Comparison of ENCODE assay signal across 2 cellular contexts in the genomic region with DNA sequence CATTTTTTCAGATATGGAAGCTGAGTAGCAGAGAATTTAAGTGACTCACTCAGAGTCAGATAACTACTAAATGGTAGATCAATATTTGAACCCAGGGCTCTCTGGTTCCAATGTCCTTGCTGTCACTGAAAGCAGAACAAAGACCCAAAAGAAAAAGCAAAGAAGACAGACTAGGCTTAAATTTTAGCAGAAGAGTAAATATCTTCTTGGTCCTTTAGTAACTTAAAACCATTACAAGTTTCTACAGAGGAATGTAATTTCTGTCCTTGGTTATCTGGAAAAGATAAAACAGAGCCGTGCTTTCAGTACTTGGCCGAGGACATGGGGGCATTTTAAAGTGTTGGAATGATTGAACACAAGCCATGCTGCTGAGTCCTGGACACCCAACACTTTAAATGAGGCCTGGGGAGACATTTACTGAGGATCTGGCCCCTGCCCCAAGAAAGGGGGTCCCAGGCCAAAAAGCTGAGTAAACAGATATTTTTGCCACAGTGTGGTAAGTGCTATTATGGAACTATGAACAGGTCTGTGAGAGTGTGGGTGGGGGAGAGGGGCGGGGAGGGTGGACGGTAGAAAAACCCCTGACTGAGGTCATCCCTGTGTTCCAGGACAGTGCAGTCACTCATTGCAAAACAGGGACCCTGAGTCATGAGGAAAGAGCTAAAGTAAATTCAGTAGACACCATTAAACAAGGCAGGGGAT.
A peak's percentile ranks its signal among the peaks of the same experiment; 100 is the strongest.
TF ChIP-seq lines count a peak whose summit lies in the region.

No MANE protein-coding gene starts in this region.

TF ChIP-seq in IMR-90, 13 proteins besides CTCF, POLR2A, EP300 and RAD21:
- TF ChIP-seq MAFK (IDR thresholded peaks at IDR 0.05; ENCODE audit: low read depth, low read length), result peak; percentile 35; the same call in 1 of the 2 replicates
- TF ChIP-seq FOS (IDR thresholded peaks at IDR 0.05; ENCODE audit: low read depth, low read length), result peak; percentile 55; the same call in 1 of the 2 replicates
- TF ChIP-seq ELK1 (IDR thresholded peaks at IDR 0.05; ENCODE audit: borderline replicate concordance, low read depth, low read length), result no peak
- no peak for TF ChIP-seq USF2 (IDR thresholded peaks at IDR 0.05; ENCODE audit: low read depth, low read length)
- TF ChIP-seq RFX5 (IDR thresholded peaks at IDR 0.05; ENCODE audit: low read depth, low read length), result no peak
- TF ChIP-seq MAZ (IDR thresholded peaks at IDR 0.05; ENCODE audit: borderline replicate concordance, low read depth, low read length), result peak; percentile 55; the same call in 1 of the 2 replicates
- no peak for TF ChIP-seq RCOR1 (IDR thresholded peaks at IDR 0.05; ENCODE audit: insufficient replicate concordance, low read length)
- no peak for TF ChIP-seq MXI1 (IDR thresholded peaks at IDR 0.05; ENCODE audit: borderline replicate concordance, low read depth, low read length)
- peak; percentile 95 for TF ChIP-seq CEBPB (IDR thresholded peaks at IDR 0.05; ENCODE audit: low read depth, low read length)
TF ChIP-seq in IMR-90: peak in this region for 4.

TF ChIP-seq in HepG2, 621 proteins besides CTCF, POLR2A, EP300 and RAD21 (continues in another document):
- TF ChIP-seq GTF3A (CRISPR knock-in tag; conservative IDR thresholded peaks at IDR 0.05) (no peak), ZNF607 (CRISPR knock-in tag; IDR thresholded peaks at IDR 0.05; ENCODE audit: borderline replicate concordance) (no peak), CREB1 (IDR thresholded peaks at IDR 0.05) (no peak), CREB1 (CRISPR knock-in tag; IDR thresholded peaks at IDR 0.05) (peak; percentile 59), NR2F1 (CRISPR knock-in tag; IDR thresholded peaks at IDR 0.05) (peak in 1 of 2 experiments; percentile 38; a peak in 1 of 4 replicates), ZFYVE20 (CRISPR knock-in tag; IDR thresholded peaks at IDR 0.05; ENCODE audit: borderline replicate concordance, low read depth) (no peak), RCOR2 (CRISPR knock-in tag; IDR thresholded peaks at IDR 0.05) (peak; percentile 42; the same call in 1 of the 2 replicates), ZMYM3 (CRISPR knock-in tag; IDR thresholded peaks at IDR 0.05) (no peak; the same call in 1 of the 2 replicates), NFE2 (CRISPR knock-in tag; IDR thresholded peaks at IDR 0.05) (no peak), ZNF7 (CRISPR knock-in tag; IDR thresholded peaks at IDR 0.05) (no peak), ZNF282 (IDR thresholded peaks at IDR 0.05; ENCODE audit: partially characterized antibody) (no peak), NR2F2 (IDR thresholded peaks at IDR 0.05; ENCODE audit: borderline replicate concordance, low read depth) (peak; percentile 72), ARID5B (CRISPR knock-in tag; IDR thresholded peaks at IDR 0.05) (peak; percentile 68), IKZF4 (CRISPR knock-in tag; IDR thresholded peaks at IDR 0.05; ENCODE audit: borderline replicate concordance, low read depth, not compliant biosample characterization) (no peak), NR2C2 (CRISPR knock-in tag; IDR thresholded peaks at IDR 0.05; ENCODE audit: borderline replicate concordance) (peak; percentile 48; the same call in 1 of the 2 replicates), HNF4G (IDR thresholded peaks at IDR 0.05; ENCODE audit: borderline replicate concordance, low read depth, low read length) (peak; percentile 60; the same call in 1 of the 2 replicates), HNF4G (CRISPR knock-in tag; IDR thresholded peaks at IDR 0.05; ENCODE audit: borderline replicate concordance, low read depth) (no peak), FOSL2 (CRISPR knock-in tag; IDR thresholded peaks at IDR 0.05) (peak; percentile 93), TFE3 (CRISPR knock-in tag; IDR thresholded peaks at IDR 0.05) (peak; percentile 71; the same call in 1 of the 2 replicates), SIN3A (IDR thresholded peaks at IDR 0.05; ENCODE audit: borderline replicate concordance, low read depth, low read length) (no peak), ZNF766 (CRISPR knock-in tag; IDR thresholded peaks at IDR 0.05; ENCODE audit: borderline replicate concordance) (no peak), HINFP (CRISPR knock-in tag; IDR thresholded peaks at IDR 0.05; ENCODE audit: low read depth) (no peak), TCF7 (IDR thresholded peaks at IDR 0.05; ENCODE audit: low read depth) (peak; percentile 63), HOXD1 (CRISPR knock-in tag; IDR thresholded peaks at IDR 0.05) (no peak), IRF2 (CRISPR knock-in tag; IDR thresholded peaks at IDR 0.05) (peak; percentile 28; the same call in 1 of the 2 replicates), ZNF205 (CRISPR knock-in tag; IDR thresholded peaks at IDR 0.05) (peak; percentile 81; the same call in 1 of the 2 replicates), HDAC1 (CRISPR knock-in tag; IDR thresholded peaks at IDR 0.05) (peak; percentile 48; the same call in 1 of the 2 replicates), RBAK (CRISPR knock-in tag; IDR thresholded peaks at IDR 0.05) (no peak), REL (CRISPR knock-in tag; conservative IDR thresholded peaks at IDR 0.05) (no peak), ZBTB7B (CRISPR knock-in tag; IDR thresholded peaks at IDR 0.05) (peak; percentile 71), RXRA (CRISPR knock-in tag; IDR thresholded peaks at IDR 0.05) (no peak; the same call in 1 of the 2 replicates), ZFP41 (CRISPR knock-in tag; IDR thresholded peaks at IDR 0.05; ENCODE audit: borderline replicate concordance) (no peak), PATZ1 (CRISPR knock-in tag; IDR thresholded peaks at IDR 0.05) (peak; percentile 76), ZNF570 (CRISPR knock-in tag; IDR thresholded peaks at IDR 0.05; ENCODE audit: borderline replicate concordance) (no peak), ZNF577 (CRISPR knock-in tag; IDR thresholded peaks at IDR 0.05; ENCODE audit: borderline replicate concordance, low read depth) (no peak)
- TF ChIP-seq, protein P1, sequence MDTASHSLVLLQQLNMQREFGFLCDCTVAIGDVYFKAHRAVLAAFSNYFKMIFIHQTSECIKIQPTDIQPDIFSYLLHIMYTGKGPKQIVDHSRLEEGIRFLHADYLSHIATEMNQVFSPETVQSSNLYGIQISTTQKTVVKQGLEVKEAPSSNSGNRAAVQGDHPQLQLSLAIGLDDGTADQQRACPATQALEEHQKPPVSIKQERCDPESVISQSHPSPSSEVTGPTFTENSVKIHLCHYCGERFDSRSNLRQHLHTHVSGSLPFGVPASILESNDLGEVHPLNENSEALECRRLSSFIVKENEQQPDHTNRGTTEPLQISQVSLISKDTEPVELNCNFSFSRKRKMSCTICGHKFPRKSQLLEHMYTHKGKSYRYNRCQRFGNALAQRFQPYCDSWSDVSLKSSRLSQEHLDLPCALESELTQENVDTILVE (CRISPR knock-in tag; IDR thresholded peaks at IDR 0.05), result no peak
- TF ChIP-seq, protein P2, sequence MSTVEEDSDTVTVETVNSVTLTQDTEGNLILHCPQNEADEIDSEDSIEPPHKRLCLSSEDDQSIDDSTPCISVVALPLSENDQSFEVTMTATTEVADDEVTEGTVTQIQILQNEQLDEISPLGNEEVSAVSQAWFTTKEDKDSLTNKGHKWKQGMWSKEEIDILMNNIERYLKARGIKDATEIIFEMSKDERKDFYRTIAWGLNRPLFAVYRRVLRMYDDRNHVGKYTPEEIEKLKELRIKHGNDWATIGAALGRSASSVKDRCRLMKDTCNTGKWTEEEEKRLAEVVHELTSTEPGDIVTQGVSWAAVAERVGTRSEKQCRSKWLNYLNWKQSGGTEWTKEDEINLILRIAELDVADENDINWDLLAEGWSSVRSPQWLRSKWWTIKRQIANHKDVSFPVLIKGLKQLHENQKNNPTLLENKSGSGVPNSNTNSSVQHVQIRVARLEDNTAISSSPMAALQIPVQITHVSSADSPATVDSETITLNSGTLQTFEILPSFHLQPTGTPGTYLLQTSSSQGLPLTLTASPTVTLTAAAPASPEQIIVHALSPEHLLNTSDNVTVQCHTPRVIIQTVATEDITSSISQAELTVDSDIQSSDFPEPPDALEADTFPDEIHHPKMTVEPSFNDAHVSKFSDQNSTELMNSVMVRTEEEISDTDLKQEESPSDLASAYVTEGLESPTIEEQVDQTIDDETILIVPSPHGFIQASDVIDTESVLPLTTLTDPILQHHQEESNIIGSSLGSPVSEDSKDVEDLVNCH (CRISPR knock-in tag; IDR thresholded peaks at IDR 0.05), result no peak
- TF ChIP-seq, protein P3, sequence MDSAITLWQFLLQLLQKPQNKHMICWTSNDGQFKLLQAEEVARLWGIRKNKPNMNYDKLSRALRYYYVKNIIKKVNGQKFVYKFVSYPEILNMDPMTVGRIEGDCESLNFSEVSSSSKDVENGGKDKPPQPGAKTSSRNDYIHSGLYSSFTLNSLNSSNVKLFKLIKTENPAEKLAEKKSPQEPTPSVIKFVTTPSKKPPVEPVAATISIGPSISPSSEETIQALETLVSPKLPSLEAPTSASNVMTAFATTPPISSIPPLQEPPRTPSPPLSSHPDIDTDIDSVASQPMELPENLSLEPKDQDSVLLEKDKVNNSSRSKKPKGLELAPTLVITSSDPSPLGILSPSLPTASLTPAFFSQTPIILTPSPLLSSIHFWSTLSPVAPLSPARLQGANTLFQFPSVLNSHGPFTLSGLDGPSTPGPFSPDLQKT (CRISPR knock-in tag; IDR thresholded peaks at IDR 0.05; ENCODE audit: borderline replicate concordance), result no peak
